1 cellular context compared by ENCODE assay signal in the genomic region with DNA sequence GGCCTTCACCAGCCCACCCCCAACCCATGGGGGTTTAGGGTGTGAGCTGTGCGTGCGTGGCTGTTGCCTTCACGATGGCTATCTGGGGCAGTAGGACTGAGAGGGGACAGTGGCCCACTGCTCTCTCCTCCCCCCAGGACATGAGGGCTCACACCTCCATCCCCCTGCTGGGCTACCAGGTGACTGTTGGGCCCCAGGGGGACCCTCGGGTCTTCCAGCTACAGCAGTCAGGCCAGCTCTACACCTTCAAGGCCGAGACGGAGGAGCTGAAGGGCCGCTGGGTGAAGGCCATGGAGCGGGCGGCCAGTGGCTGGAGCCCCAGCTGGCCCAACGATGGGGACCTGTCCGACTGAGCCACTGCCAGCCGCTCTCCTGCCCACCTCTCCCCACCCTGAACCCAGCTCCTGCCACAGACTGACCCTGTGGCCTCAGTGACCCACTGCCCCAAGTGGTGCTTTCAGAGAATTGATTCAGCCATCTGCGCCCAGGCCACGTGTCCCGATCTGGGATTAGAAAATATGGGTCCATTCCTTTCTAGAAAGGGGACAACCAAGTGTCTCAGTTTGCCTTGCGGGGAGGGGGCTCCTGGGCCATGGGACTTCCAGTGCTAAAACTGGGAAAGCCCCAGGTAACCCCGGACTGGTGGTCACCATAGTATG.
TF ChIP-seq lines count a peak whose summit lies in the region.

No MANE protein-coding gene starts in this region.

TF ChIP-seq in IMR-90, 13 proteins besides CTCF, POLR2A, EP300 and RAD21:
- TF ChIP-seq BHLHE40 (IDR thresholded peaks at IDR 0.05; ENCODE audit: low read depth, low read length) = no peak
- TF ChIP-seq RCOR1 (IDR thresholded peaks at IDR 0.05; ENCODE audit: insufficient replicate concordance, low read length) = no peak
- no peak for TF ChIP-seq MAFK (IDR thresholded peaks at IDR 0.05; ENCODE audit: low read depth, low read length)
- TF ChIP-seq, protein P1, sequence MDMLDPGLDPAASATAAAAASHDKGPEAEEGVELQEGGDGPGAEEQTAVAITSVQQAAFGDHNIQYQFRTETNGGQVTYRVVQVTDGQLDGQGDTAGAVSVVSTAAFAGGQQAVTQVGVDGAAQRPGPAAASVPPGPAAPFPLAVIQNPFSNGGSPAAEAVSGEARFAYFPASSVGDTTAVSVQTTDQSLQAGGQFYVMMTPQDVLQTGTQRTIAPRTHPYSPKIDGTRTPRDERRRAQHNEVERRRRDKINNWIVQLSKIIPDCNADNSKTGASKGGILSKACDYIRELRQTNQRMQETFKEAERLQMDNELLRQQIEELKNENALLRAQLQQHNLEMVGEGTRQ (IDR thresholded peaks at IDR 0.05; ENCODE audit: low read depth, low read length) = no peak
